Comparison of ENCODE assay signal across 27 cellular contexts in genomic region chr12:62931481-62931880, GRCh38. TPM values are rescaled to one million over a fixed set of nuclear protein-coding genes. Genes with fewer than 3 reads are reported as not detected.
DNase-seq lines count a peak whose midpoint lies in the region; ATAC-seq and TF ChIP-seq lines count a peak whose summit lies in the region.
"Had no signal": no experiment of that assay in that cellular context is flagged by ENCODE, and none has a peak within 500 bp of the region (broad histone marks: within the 10 kb centered on the region; RNA-seq: fewer than 3 reads in every experiment).

No MANE protein-coding gene starts in this region.

- TF ChIP-seq CTCF in Calu3 (IDR thresholded peaks at IDR 0.05; ENCODE audit: unreplicated experiment): no peak

- H3K36me3 Mint-ChIP-seq in Calu3 (ENCODE audit: insufficient read depth, unreplicated experiment): peaks cover 27% of the 10 kb centered on the region
- H3K36me3 Mint-ChIP-seq in activated naive CD4-positive, alpha-beta T cell treated with anti-CD3 and anti-CD28 coated beads, Interleukin-2, amount 50 U/mL, for 72 hours: peaks cover 0 to 13% of the 10 kb centered on the region in 2 donors
- H3K36me3 Mint-ChIP-seq: activated CD4-positive, alpha-beta memory T cell treated with anti-CD3 and anti-CD28 coated beads for 36 hours; stimulated activated effector memory CD8-positive, alpha-beta T cell treated with anti-CD3 and anti-CD28 coated beads, Interleukin-12 subunit alpha, Interleukin-12 subunit beta, amount 100 ng/mL, for 72 hours had no signal

- peak overlapping the region; percentile 79 for H3K27ac ChIP-seq in trophoblast cell (ENCODE audit: low read depth, low read length)
- H3K27ac ChIP-seq: epithelial cell of prostate, foreskin keratinocyte, thoracic aorta, WERI-Rb-1 had no signal

- no CpG with 5 or more reads among the region's 3 CpGs for WGBS in trophoblast cell (ENCODE audit: extremely low coverage, insufficient coverage, insufficient read length)

- H3K4me1 ChIP-seq in trophoblast cell (ENCODE audit: control insufficient read depth in 1 of 2, insufficient read depth in 2 of 2, low read length in 2 of 2): peaks cover 8 to 20% of the 10 kb centered on the region in 2 experiments
- H3K4me1 ChIP-seq: foreskin keratinocyte had no signal

- H2AFZ ChIP-seq in trophoblast cell (ENCODE audit: insufficient read depth, low read length, poor library complexity): no peak overlapping the region

- DNase-seq in Calu3: no peak
- DNase-seq in NCI-H526 treated with DMSO at 0.1 percent for 48 hours (lab: John Stamatoyannopoulos, UW): peak; percentile 74
- peak; percentile 22 for DNase-seq in cerebellar cortex (ENCODE audit: low spot score)
- no peak for DNase-seq in trophoblast cell
- no peak for DNase-seq in activated naive CD4-positive, alpha-beta T cell treated with anti-CD3 and anti-CD28 coated beads, Interleukin-2, amount 50 U/mL, for 72 hours (ENCODE audit: low spot score in 2 of 2)
- no peak for DNase-seq in DMS79 treated with DMSO at 0.1 percent for 48 hours (lab: John Stamatoyannopoulos, UW)
- DNase-seq: activated CD4-positive, alpha-beta memory T cell treated with anti-CD3 and anti-CD28 coated beads for 36 hours; activated gamma-delta T cell; activated T-cell treated with anti-CD3 and anti-CD28 coated beads for 4 hours; dermis blood vessel endothelial cell; foreskin keratinocyte; hippocampal formation; kidney; MM.1S; NCI-H146; NCI-H2171 treated with DMSO at 0.1 percent for 48 hours; NCI-H774; SHP77; T-helper 1 cell; WERI-Rb-1 had no signal

- peak overlapping the region; percentile 70 for H2AK5ac ChIP-seq in trophoblast cell (ENCODE audit: low read length)

- ATAC-seq in activated naive CD4-positive, alpha-beta T cell treated with anti-CD3 and anti-CD28 coated beads, Interleukin-2, amount 50 U/mL, for 72 hours: no peak
- ATAC-seq in HG03520 (IDR thresholded peaks at IDR 0.05; ENCODE audit: unreplicated experiment): no peak
- ATAC-seq in GM18867 (IDR thresholded peaks at IDR 0.05; ENCODE audit: unreplicated experiment): no peak
- ATAC-seq: foreskin keratinocyte; HCT116; stimulated activated effector memory CD8-positive, alpha-beta T cell treated with anti-CD3 and anti-CD28 coated beads, Interleukin-12 subunit alpha, Interleukin-12 subunit beta, amount 100 ng/mL, for 72 hours had no signal

- no peak overlapping the region for H3K4me2 ChIP-seq in trophoblast cell (ENCODE audit: low read length)

- no peaks in the 10 kb centered on the region for H3K9me3 ChIP-seq in trophoblast cell (ENCODE audit: insufficient read depth, low read depth, low read length)
- H3K9me3 ChIP-seq: thoracic aorta had no signal

- H3K27me3 ChIP-seq in trophoblast cell (ENCODE audit: insufficient read depth, low read length): no peaks in the 10 kb centered on the region

- H2BK120ac ChIP-seq in trophoblast cell (ENCODE audit: insufficient read depth, low read length, poor library complexity): peak overlapping the region; percentile 74

- CTCF ChIA-PET in Calu3 (lab: Charles Lee): interaction anchor here (0.8 kb wide), 1 partner anchor 137 kb away, joined by 3 read pairs; no protein-coding TSS in a partner anchor

- H3K79me1 ChIP-seq in trophoblast cell (ENCODE audit: low read length): peaks cover 13% of the 10 kb centered on the region

- peaks cover 50% of the 10 kb centered on the region for H3K4me1 Mint-ChIP-seq in Calu3 (ENCODE audit: low read depth, unreplicated experiment)

- H2BK12ac ChIP-seq in trophoblast cell (ENCODE audit: low read length): peak overlapping the region; percentile 81

- H3K79me2 ChIP-seq in trophoblast cell (ENCODE audit: control insufficient read depth, insufficient read depth, low read length, poor library complexity): peaks cover 8% of the 10 kb centered on the region

- no peak overlapping the region for H3K9ac ChIP-seq in trophoblast cell (ENCODE audit: low read length)

- H3K4me3 ChIP-seq in trophoblast cell (ENCODE audit: low read depth, low read length): no peak overlapping the region
- H3K4me3 ChIP-seq: lung, thoracic aorta had no signal

- H4K12ac ChIP-seq in trophoblast cell (ENCODE audit: low read depth, low read length): no peak overlapping the region

- H3K23ac ChIP-seq in trophoblast cell (ENCODE audit: low read length): no peak overlapping the region

- no peaks in the 10 kb centered on the region for H3K36me3 ChIP-seq in trophoblast cell (ENCODE audit: control insufficient read depth in 1 of 2, insufficient read depth in 2 of 2, low read length in 2 of 2)
- H3K36me3 ChIP-seq: thoracic aorta had no signal

- no peak overlapping the region for H4K91ac ChIP-seq in trophoblast cell (ENCODE audit: low read depth, low read length)

- no peaks in the 10 kb centered on the region for H3K27me3 Mint-ChIP-seq in Calu3 (ENCODE audit: unreplicated experiment)

- BruUV-seq in Calu3 (replicated peaks; lab: Mats Ljungman, UMichigan): no TSS peak

- no peaks in the 10 kb centered on the region for H3K9me3 Mint-ChIP-seq in Calu3 (ENCODE audit: low read depth, unreplicated experiment)
- no peaks in the 10 kb centered on the region for H3K9me3 Mint-ChIP-seq in activated naive CD4-positive, alpha-beta T cell treated with anti-CD3 and anti-CD28 coated beads, Interleukin-2, amount 50 U/mL, for 72 hours
- H3K9me3 Mint-ChIP-seq: activated CD4-positive, alpha-beta memory T cell treated with anti-CD3 and anti-CD28 coated beads for 36 hours; stimulated activated effector memory CD8-positive, alpha-beta T cell treated with anti-CD3 and anti-CD28 coated beads, Interleukin-12 subunit alpha, Interleukin-12 subunit beta, amount 100 ng/mL, for 72 hours had no signal

- intact Hi-C loops in Calu3 (cut with micrococcal nuclease; ENCODE audit: unreplicated experiment): loop anchor here (2.0 to 5.0 kb wide), 2 partner anchors 31 to 84 kb away; no protein-coding TSS in a partner anchor

- peak overlapping the region; percentile 52 for H3K27ac Mint-ChIP-seq in Calu3 (ENCODE audit: unreplicated experiment)
- no peak overlapping the region for H3K27ac Mint-ChIP-seq in activated naive CD4-positive, alpha-beta T cell treated with anti-CD3 and anti-CD28 coated beads, Interleukin-2, amount 50 U/mL, for 72 hours
- H3K27ac Mint-ChIP-seq: activated CD4-positive, alpha-beta memory T cell treated with anti-CD3 and anti-CD28 coated beads for 36 hours; stimulated activated effector memory CD8-positive, alpha-beta T cell treated with anti-CD3 and anti-CD28 coated beads, Interleukin-12 subunit alpha, Interleukin-12 subunit beta, amount 100 ng/mL, for 72 hours had no signal

- no peak overlapping the region for H4K8ac ChIP-seq in trophoblast cell (ENCODE audit: low read depth, low read length)

- peak overlapping the region; percentile 25 for H2BK5ac ChIP-seq in trophoblast cell (ENCODE audit: low read depth, low read length, poor library complexity)

- no peak overlapping the region for H3K14ac ChIP-seq in trophoblast cell (ENCODE audit: low read length)

- peak overlapping the region; percentile 24 for H3K4me3 Mint-ChIP-seq in Calu3 (ENCODE audit: low read depth, unreplicated experiment)
- H3K4me3 Mint-ChIP-seq: activated CD4-positive, alpha-beta memory T cell treated with anti-CD3 and anti-CD28 coated beads for 36 hours; stimulated activated effector memory CD8-positive, alpha-beta T cell treated with anti-CD3 and anti-CD28 coated beads, Interleukin-12 subunit alpha, Interleukin-12 subunit beta, amount 100 ng/mL, for 72 hours had no signal

- no peak overlapping the region for H3K4ac ChIP-seq in trophoblast cell (ENCODE audit: low read depth, low read length)

- H3K18ac ChIP-seq in trophoblast cell (ENCODE audit: low read length): no peak overlapping the region

RNA-seq across cellular contexts. Expression of gene PPM1H, which starts 3.5 kb away (rescaled TPM):
- total RNA-seq in Calu3 (2022): 36.7 and 39.1 TPM in 2 replicates
- 7.7 TPM in 2 replicates for polyA plus RNA-seq in trophoblast cell (2013)
- total RNA-seq in activated naive CD4-positive, alpha-beta T cell treated with anti-CD3 and anti-CD28 coated beads, Interleukin-2, amount 50 U/mL, for 72 hours: under 1 TPM in 1 of 2 donors, not detected in 1; 0.18 TPM
- total RNA-seq: activated CD4-positive, alpha-beta memory T cell treated with anti-CD3 and anti-CD28 coated beads for 36 hours; foreskin keratinocyte had no signal

Comparison
In these comparisons a context has a peak if more than half of its experiments do, and no peak if none do; other contexts are left out.
1. DNase-seq: peak in NCI-H526 treated with DMSO at 0.1 percent for 48 hours (single experiment) and cerebellar cortex (single experiment); none in Calu3 (single experiment), trophoblast cell (0 of 2), activated naive CD4-positive, alpha-beta T cell treated with anti-CD3 and anti-CD28 coated beads, Interleukin-2, amount 50 U/mL, for 72 hours (0 of 2) and DMS79 treated with DMSO at 0.1 percent for 48 hours (single experiment).
2. RNA of gene PPM1H, which starts 3.5 kb away (total RNA-seq): 36.7 to 39.1 TPM in Calu3; 0.18 TPM in activated naive CD4-positive, alpha-beta T cell treated with anti-CD3 and anti-CD28 coated beads, Interleukin-2, amount 50 U/mL, for 72 hours; every median in the first group is over 10 times any median in the second.